Comparison of ENCODE assay signal across 1 cellular context in the genomic region with DNA sequence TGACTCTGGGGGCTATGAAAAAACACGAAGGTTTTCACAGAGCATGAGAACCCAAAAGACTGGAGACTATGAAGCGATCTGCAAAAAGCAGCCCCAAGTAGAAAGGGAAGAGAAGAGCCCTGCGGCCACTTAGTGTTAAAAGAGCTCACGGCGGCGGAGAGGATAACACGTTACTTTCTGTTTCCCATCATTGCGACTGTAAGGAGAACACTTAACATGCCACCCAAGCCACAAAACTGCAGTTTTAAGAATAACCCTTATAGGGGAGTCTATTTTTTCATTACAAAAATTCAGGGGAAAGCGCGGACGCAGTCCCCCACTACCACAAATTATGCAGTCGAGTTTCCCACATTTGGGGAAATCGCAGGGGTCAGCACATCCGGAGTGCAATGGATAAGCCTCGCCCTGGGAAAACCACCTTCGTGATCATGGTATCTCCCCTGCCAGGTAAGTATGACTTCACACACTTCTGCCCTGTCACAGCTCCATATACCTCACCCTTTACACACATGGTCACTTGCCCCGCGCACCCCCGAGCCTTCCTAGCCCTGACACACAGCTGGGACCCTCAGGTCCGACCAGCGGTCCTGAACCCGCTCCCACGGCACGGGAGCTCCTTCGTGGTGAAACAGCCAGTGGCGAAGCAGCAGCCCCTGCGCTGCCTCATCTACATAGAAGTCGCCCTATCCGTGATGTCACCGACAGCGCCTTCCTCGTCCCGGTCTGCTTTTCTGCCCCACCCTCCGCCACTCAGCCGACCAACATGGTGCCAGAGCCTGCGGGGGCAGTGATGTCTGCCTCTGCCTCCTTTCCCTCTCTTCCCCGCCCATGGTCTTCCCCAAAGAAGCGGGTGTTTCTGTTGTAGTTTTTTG.
TF ChIP-seq lines count a peak whose summit lies in the region.

No MANE protein-coding gene starts in this region.

TF ChIP-seq in SK-N-SH treated with all-trans-retinoic acid at 6 μM for 48 hours, 23 proteins besides CTCF, POLR2A, EP300 and RAD21 (continued from another document):
- TF ChIP-seq, protein P1, sequence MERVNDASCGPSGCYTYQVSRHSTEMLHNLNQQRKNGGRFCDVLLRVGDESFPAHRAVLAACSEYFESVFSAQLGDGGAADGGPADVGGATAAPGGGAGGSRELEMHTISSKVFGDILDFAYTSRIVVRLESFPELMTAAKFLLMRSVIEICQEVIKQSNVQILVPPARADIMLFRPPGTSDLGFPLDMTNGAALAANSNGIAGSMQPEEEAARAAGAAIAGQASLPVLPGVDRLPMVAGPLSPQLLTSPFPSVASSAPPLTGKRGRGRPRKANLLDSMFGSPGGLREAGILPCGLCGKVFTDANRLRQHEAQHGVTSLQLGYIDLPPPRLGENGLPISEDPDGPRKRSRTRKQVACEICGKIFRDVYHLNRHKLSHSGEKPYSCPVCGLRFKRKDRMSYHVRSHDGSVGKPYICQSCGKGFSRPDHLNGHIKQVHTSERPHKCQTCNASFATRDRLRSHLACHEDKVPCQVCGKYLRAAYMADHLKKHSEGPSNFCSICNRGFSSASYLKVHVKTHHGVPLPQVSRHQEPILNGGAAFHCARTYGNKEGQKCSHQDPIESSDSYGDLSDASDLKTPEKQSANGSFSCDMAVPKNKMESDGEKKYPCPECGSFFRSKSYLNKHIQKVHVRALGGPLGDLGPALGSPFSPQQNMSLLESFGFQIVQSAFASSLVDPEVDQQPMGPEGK (CRISPR knock-in tag; IDR thresholded peaks at IDR 0.05; ENCODE audit: borderline replicate concordance), result peak; percentile 98
- peak; percentile 80 for TF ChIP-seq ESRRG (CRISPR knock-in tag; IDR thresholded peaks at IDR 0.05)
- TF ChIP-seq ARNTL (CRISPR knock-in tag; IDR thresholded peaks at IDR 0.05; ENCODE audit: borderline replicate concordance, low read depth), result peak; percentile 69; the same call in 1 of the 2 replicates
- TF ChIP-seq ZC3H10 (CRISPR knock-in tag; IDR thresholded peaks at IDR 0.05), result peak; percentile 93
